ENCODE assay signal across 8 cellular contexts in genomic region chr1:68111804-68112436, GRCh38.
DNase-seq lines count a peak whose midpoint lies in the region; ATAC-seq and TF ChIP-seq lines count a peak whose summit lies in the region.

No MANE protein-coding gene starts in this region.

- intact Hi-C loops in adrenal gland (cut with DNase I), result loop anchor here (5.0 to 10.0 kb wide), 4 partner anchors 257 to 337 kb away; partner anchors contain the start of gene RPE65 (in 1 of the 2)
- intact Hi-C loops in left cardiac atrium (cut with DNase I), result loop anchor here in 1 of 2 donors (2.0 to 5.0 kb wide), 2 partner anchors 259 to 345 kb away; no protein-coding TSS in a partner anchor

- ATAC-seq in left cardiac atrium (peak; percentile 84 to 94), GM18505 (IDR thresholded peaks at IDR 0.05; ENCODE audit: unreplicated experiment) (no peak), GM18907 (IDR thresholded peaks at IDR 0.05; ENCODE audit: unreplicated experiment) (no peak)

- no peaks in the 10 kb centered on the region for H3K27me3 ChIP-seq in adrenal gland

- no peak for TF ChIP-seq POLR2A in adrenal gland (IDR thresholded peaks at IDR 0.05)
- TF ChIP-seq POLR2A in GM18505 (IDR thresholded peaks at IDR 0.05; ENCODE audit: borderline replicate concordance, extremely low read depth, insufficient read depth, insufficient read length), result no peak

- no peak for DNase-seq in GM12864 (ENCODE audit: low read depth)
- peak; percentile 92 for DNase-seq in NCI-H1694 (lab: John Stamatoyannopoulos, UW)
- DNase-seq in adrenal gland, result peak; percentile 71 to 91 (median 82)
- DNase-seq in left cardiac atrium, result peak; percentile 52
- peak; percentile 81 for DNase-seq in putamen (ENCODE audit: low spot score)
- DNase-seq in activated CD8-positive, alpha-beta memory T cell treated with anti-CD3 and anti-CD28 coated beads, Interleukin-2, amount 50 U/mL, for 48 hours, result no peak

- H3K27ac ChIP-seq in adrenal gland, result no peak overlapping the region

- TF ChIP-seq CTCF in GM12864 (IDR thresholded peaks at IDR 0.05; ENCODE audit: low read depth, low read length, missing control alignments) (peak; percentile 15), adrenal gland (IDR thresholded peaks at IDR 0.05) (peak; percentile 55 to 81 (median 77))

- no peaks in the 10 kb centered on the region for H3K4me1 ChIP-seq in adrenal gland (replicated peaks in 1 of 2)

- H3K4me3 ChIP-seq in GM12864 (ENCODE audit: low read depth, low read length) (no peak overlapping the region), adrenal gland (no peak overlapping the region)

- WGBS in adrenal gland, 4 donors, result 30 to 41% (median 31%) methylated on average over 3 to 5 of the region's 5 CpGs

- no peaks in the 10 kb centered on the region for H3K9me3 ChIP-seq in adrenal gland (replicated peaks in 1 of 3)

- H3K36me3 ChIP-seq in adrenal gland (replicated peaks in 1 of 2), result no peaks in the 10 kb centered on the region

Comparison
In these comparisons a context has a peak if more than half of its experiments do, and no peak if none do; other contexts are left out.
1. DNase-seq: peak in NCI-H1694 (single experiment), adrenal gland (7 of 7), left cardiac atrium (single experiment) and putamen (single experiment); none in GM12864 (single experiment) and activated CD8-positive, alpha-beta memory T cell treated with anti-CD3 and anti-CD28 coated beads, Interleukin-2, amount 50 U/mL, for 48 hours (single experiment).
2. ATAC-seq: peak in left cardiac atrium (2 of 2); none in GM18505 (single experiment) and GM18907 (single experiment).